Comparison of ENCODE assay signal across 1 cellular context in the genomic region with DNA sequence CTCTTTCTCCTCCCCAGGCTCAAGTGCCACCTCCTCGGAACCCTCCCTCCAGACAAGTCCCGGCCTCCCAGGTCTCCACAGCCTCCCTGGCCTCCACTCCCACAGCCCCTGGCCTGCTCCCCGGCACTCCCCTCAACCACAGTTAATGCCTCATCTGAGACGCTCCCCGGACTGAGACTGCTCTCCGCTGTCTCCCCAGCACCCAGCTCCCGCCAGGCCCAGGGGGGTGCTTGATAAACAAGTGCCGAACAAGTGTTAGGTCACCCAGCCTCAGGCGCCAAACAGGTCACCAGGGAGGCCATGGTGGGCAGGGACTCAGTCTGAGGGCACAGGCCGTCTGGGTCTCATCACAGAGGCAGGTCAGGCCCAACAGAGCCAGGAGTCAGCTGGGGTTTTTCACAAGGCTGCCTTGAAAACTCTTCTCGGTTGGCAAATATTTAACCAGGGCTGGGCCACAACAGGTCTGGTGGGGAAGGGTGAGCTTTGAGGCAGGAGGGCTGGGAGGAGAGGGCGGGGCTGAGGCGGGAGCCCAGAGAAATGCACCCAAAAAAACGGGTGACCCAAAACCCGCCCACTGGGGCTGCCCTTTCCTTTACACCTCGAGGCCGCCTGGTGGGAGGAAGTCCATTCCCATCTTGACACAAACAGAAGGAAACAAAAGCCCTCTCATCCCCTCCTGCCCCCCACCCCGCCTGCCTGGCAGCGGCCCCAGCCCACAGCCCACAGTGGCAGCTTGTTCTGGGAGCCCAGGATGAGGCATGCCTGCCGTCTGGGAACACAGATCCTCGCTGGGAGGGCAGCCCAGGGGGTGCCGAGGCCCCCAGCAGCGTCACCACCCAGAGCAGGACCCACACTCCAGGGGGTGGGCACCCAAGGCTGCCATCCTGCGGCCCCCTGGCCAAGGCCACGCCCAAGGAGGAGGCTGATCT.
TF ChIP-seq lines count a peak whose summit lies in the region.

No MANE protein-coding gene starts in this region.

TF ChIP-seq in HepG2, 621 proteins besides CTCF, POLR2A, EP300 and RAD21 (continued from another document and continues in another):
- TF ChIP-seq, protein P1, sequence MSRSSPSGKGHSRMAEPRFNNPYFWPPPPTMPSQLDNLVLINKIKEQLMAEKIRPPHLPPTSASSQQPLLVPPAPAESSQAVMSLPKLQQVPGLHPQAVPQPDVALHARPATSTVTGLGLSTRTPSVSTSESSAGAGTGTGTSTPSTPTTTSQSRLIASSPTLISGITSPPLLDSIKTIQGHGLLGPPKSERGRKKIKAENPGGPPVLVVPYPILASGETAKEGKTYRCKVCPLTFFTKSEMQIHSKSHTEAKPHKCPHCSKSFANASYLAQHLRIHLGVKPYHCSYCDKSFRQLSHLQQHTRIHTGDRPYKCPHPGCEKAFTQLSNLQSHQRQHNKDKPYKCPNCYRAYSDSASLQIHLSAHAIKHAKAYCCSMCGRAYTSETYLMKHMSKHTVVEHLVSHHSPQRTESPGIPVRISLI (CRISPR knock-in tag; IDR thresholded peaks at IDR 0.05; ENCODE audit: borderline replicate concordance): 0 out of 2 replicates have a peak, but pooled peaks have one; percentile 34
- TF ChIP-seq, protein P2, sequence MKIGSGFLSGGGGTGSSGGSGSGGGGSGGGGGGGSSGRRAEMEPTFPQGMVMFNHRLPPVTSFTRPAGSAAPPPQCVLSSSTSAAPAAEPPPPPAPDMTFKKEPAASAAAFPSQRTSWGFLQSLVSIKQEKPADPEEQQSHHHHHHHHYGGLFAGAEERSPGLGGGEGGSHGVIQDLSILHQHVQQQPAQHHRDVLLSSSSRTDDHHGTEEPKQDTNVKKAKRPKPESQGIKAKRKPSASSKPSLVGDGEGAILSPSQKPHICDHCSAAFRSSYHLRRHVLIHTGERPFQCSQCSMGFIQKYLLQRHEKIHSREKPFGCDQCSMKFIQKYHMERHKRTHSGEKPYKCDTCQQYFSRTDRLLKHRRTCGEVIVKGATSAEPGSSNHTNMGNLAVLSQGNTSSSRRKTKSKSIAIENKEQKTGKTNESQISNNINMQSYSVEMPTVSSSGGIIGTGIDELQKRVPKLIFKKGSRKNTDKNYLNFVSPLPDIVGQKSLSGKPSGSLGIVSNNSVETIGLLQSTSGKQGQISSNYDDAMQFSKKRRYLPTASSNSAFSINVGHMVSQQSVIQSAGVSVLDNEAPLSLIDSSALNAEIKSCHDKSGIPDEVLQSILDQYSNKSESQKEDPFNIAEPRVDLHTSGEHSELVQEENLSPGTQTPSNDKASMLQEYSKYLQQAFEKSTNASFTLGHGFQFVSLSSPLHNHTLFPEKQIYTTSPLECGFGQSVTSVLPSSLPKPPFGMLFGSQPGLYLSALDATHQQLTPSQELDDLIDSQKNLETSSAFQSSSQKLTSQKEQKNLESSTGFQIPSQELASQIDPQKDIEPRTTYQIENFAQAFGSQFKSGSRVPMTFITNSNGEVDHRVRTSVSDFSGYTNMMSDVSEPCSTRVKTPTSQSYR (CRISPR knock-in tag; IDR thresholded peaks at IDR 0.05; ENCODE audit: borderline replicate concordance): 0 out of 2 replicates have a peak, but pooled peaks have one; percentile 6
- peak; percentile 55; the same call in 1 of the 2 replicates for TF ChIP-seq ZNF839 (CRISPR knock-in tag; IDR thresholded peaks at IDR 0.05; ENCODE audit: borderline replicate concordance)
- no peak for TF ChIP-seq ETV6 (CRISPR knock-in tag; conservative IDR thresholded peaks at IDR 0.05)
- TF ChIP-seq ZFY (CRISPR knock-in tag; IDR thresholded peaks at IDR 0.05): peak; percentile 77
- no peak for TF ChIP-seq ZNF138 (CRISPR knock-in tag; IDR thresholded peaks at IDR 0.05; ENCODE audit: low read depth)
- peak; percentile 65; the same call in 1 of the 2 replicates for TF ChIP-seq ZNF292 (CRISPR knock-in tag; IDR thresholded peaks at IDR 0.05; ENCODE audit: borderline replicate concordance, low read depth)
- TF ChIP-seq ZKSCAN5 (CRISPR knock-in tag; IDR thresholded peaks at IDR 0.05): no peak
- no peak for TF ChIP-seq FOXP1 (IDR thresholded peaks at IDR 0.05)
- TF ChIP-seq FOXP1 (CRISPR knock-in tag; IDR thresholded peaks at IDR 0.05): 0 out of 2 replicates have a peak, but pooled peaks have one; percentile 39
- TF ChIP-seq GABPB1 (CRISPR knock-in tag; IDR thresholded peaks at IDR 0.05): peak; percentile 19; the same call in 1 of the 2 replicates
- no peak for TF ChIP-seq HNRNPLL (IDR thresholded peaks at IDR 0.05; ENCODE audit: low read depth, low read length, poor library complexity, severe bottlenecking)
- TF ChIP-seq, protein P3, sequence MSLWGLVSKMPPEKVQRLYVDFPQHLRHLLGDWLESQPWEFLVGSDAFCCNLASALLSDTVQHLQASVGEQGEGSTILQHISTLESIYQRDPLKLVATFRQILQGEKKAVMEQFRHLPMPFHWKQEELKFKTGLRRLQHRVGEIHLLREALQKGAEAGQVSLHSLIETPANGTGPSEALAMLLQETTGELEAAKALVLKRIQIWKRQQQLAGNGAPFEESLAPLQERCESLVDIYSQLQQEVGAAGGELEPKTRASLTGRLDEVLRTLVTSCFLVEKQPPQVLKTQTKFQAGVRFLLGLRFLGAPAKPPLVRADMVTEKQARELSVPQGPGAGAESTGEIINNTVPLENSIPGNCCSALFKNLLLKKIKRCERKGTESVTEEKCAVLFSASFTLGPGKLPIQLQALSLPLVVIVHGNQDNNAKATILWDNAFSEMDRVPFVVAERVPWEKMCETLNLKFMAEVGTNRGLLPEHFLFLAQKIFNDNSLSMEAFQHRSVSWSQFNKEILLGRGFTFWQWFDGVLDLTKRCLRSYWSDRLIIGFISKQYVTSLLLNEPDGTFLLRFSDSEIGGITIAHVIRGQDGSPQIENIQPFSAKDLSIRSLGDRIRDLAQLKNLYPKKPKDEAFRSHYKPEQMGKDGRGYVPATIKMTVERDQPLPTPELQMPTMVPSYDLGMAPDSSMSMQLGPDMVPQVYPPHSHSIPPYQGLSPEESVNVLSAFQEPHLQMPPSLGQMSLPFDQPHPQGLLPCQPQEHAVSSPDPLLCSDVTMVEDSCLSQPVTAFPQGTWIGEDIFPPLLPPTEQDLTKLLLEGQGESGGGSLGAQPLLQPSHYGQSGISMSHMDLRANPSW (CRISPR knock-in tag; IDR thresholded peaks at IDR 0.05; ENCODE audit: borderline replicate concordance): no peak
- TF ChIP-seq MYNN (CRISPR knock-in tag; IDR thresholded peaks at IDR 0.05; ENCODE audit: low read depth): no peak
- TF ChIP-seq, protein P4, sequence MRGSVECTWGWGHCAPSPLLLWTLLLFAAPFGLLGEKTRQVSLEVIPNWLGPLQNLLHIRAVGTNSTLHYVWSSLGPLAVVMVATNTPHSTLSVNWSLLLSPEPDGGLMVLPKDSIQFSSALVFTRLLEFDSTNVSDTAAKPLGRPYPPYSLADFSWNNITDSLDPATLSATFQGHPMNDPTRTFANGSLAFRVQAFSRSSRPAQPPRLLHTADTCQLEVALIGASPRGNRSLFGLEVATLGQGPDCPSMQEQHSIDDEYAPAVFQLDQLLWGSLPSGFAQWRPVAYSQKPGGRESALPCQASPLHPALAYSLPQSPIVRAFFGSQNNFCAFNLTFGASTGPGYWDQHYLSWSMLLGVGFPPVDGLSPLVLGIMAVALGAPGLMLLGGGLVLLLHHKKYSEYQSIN (CRISPR knock-in tag; IDR thresholded peaks at IDR 0.05; ENCODE audit: borderline replicate concordance): no peak
- no peak for TF ChIP-seq ZNF737 (CRISPR knock-in tag; IDR thresholded peaks at IDR 0.05; ENCODE audit: borderline replicate concordance)
- TF ChIP-seq, protein P5, sequence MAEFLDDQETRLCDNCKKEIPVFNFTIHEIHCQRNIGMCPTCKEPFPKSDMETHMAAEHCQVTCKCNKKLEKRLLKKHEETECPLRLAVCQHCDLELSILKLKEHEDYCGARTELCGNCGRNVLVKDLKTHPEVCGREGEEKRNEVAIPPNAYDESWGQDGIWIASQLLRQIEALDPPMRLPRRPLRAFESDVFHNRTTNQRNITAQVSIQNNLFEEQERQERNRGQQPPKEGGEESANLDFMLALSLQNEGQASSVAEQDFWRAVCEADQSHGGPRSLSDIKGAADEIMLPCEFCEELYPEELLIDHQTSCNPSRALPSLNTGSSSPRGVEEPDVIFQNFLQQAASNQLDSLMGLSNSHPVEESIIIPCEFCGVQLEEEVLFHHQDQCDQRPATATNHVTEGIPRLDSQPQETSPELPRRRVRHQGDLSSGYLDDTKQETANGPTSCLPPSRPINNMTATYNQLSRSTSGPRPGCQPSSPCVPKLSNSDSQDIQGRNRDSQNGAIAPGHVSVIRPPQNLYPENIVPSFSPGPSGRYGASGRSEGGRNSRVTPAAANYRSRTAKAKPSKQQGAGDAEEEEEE (CRISPR knock-in tag; IDR thresholded peaks at IDR 0.05; ENCODE audit: borderline replicate concordance): no peak
- TF ChIP-seq MAFG (CRISPR knock-in tag; IDR thresholded peaks at IDR 0.05): no peak
- TF ChIP-seq ZNF232 (CRISPR knock-in tag; IDR thresholded peaks at IDR 0.05; ENCODE audit: borderline replicate concordance): no peak
- TF ChIP-seq U2AF2 (IDR thresholded peaks at IDR 0.05; ENCODE audit: low read depth, low read length): no peak
- no peak for TF ChIP-seq ISX (CRISPR knock-in tag; conservative IDR thresholded peaks at IDR 0.05)
- TF ChIP-seq WIZ (CRISPR knock-in tag; IDR thresholded peaks at IDR 0.05): no peak
- TF ChIP-seq, protein P6, sequence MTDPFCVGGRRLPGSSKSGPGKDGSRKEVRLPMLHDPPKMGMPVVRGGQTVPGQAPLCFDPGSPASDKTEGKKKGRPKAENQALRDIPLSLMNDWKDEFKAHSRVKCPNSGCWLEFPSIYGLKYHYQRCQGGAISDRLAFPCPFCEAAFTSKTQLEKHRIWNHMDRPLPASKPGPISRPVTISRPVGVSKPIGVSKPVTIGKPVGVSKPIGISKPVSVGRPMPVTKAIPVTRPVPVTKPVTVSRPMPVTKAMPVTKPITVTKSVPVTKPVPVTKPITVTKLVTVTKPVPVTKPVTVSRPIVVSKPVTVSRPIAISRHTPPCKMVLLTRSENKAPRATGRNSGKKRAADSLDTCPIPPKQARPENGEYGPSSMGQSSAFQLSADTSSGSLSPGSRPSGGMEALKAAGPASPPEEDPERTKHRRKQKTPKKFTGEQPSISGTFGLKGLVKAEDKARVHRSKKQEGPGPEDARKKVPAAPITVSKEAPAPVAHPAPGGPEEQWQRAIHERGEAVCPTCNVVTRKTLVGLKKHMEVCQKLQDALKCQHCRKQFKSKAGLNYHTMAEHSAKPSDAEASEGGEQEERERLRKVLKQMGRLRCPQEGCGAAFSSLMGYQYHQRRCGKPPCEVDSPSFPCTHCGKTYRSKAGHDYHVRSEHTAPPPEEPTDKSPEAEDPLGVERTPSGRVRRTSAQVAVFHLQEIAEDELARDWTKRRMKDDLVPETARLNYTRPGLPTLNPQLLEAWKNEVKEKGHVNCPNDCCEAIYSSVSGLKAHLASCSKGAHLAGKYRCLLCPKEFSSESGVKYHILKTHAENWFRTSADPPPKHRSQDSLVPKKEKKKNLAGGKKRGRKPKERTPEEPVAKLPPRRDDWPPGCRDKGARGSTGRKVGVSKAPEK (CRISPR knock-in tag; IDR thresholded peaks at IDR 0.05; ENCODE audit: borderline replicate concordance): no peak
- TF ChIP-seq, protein P7, sequence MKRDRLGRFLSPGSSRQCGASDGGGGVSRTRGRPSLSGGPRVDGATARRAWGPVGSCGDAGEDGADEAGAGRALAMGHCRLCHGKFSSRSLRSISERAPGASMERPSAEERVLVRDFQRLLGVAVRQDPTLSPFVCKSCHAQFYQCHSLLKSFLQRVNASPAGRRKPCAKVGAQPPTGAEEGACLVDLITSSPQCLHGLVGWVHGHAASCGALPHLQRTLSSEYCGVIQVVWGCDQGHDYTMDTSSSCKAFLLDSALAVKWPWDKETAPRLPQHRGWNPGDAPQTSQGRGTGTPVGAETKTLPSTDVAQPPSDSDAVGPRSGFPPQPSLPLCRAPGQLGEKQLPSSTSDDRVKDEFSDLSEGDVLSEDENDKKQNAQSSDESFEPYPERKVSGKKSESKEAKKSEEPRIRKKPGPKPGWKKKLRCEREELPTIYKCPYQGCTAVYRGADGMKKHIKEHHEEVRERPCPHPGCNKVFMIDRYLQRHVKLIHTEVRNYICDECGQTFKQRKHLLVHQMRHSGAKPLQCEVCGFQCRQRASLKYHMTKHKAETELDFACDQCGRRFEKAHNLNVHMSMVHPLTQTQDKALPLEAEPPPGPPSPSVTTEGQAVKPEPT (CRISPR knock-in tag; IDR thresholded peaks at IDR 0.05; ENCODE audit: low read depth): no peak
- no peak for TF ChIP-seq NFE2L2 (IDR thresholded peaks at IDR 0.05; ENCODE audit: low read length)
- no peak; the same call in 1 of the 2 replicates for TF ChIP-seq CBX5 (CRISPR knock-in tag; IDR thresholded peaks at IDR 0.05; ENCODE audit: borderline replicate concordance)
- peak; percentile 31; the same call in 1 of the 2 replicates for TF ChIP-seq ZNF350 (CRISPR knock-in tag; IDR thresholded peaks at IDR 0.05; ENCODE audit: borderline replicate concordance, low read depth)
- TF ChIP-seq ZNF850 (CRISPR knock-in tag; conservative IDR thresholded peaks at IDR 0.05): no peak
- no peak for TF ChIP-seq TGIF2 (CRISPR knock-in tag; IDR thresholded peaks at IDR 0.05)
- TF ChIP-seq BORCS8-MEF2B (CRISPR knock-in tag; IDR thresholded peaks at IDR 0.05): 0 out of 2 replicates have a peak, but pooled peaks have one; percentile 41
- TF ChIP-seq, protein P8, sequence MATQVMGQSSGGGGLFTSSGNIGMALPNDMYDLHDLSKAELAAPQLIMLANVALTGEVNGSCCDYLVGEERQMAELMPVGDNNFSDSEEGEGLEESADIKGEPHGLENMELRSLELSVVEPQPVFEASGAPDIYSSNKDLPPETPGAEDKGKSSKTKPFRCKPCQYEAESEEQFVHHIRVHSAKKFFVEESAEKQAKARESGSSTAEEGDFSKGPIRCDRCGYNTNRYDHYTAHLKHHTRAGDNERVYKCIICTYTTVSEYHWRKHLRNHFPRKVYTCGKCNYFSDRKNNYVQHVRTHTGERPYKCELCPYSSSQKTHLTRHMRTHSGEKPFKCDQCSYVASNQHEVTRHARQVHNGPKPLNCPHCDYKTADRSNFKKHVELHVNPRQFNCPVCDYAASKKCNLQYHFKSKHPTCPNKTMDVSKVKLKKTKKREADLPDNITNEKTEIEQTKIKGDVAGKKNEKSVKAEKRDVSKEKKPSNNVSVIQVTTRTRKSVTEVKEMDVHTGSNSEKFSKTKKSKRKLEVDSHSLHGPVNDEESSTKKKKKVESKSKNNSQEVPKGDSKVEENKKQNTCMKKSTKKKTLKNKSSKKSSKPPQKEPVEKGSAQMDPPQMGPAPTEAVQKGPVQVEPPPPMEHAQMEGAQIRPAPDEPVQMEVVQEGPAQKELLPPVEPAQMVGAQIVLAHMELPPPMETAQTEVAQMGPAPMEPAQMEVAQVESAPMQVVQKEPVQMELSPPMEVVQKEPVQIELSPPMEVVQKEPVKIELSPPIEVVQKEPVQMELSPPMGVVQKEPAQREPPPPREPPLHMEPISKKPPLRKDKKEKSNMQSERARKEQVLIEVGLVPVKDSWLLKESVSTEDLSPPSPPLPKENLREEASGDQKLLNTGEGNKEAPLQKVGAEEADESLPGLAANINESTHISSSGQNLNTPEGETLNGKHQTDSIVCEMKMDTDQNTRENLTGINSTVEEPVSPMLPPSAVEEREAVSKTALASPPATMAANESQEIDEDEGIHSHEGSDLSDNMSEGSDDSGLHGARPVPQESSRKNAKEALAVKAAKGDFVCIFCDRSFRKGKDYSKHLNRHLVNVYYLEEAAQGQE (IDR thresholded peaks at IDR 0.05; ENCODE audit: borderline replicate concordance in 1 of 2, low read depth in 1 of 2, low read length in 2 of 2): no peak
- TF ChIP-seq NRL (CRISPR knock-in tag; IDR thresholded peaks at IDR 0.05; ENCODE audit: borderline replicate concordance): no peak
- TF ChIP-seq BRCA1 (CRISPR knock-in tag; IDR thresholded peaks at IDR 0.05): no peak
- TF ChIP-seq ZC3H4 (CRISPR knock-in tag; IDR thresholded peaks at IDR 0.05; ENCODE audit: borderline replicate concordance): no peak
- TF ChIP-seq PHF20 (CRISPR knock-in tag; IDR thresholded peaks at IDR 0.05): no peak
- no peak for TF ChIP-seq NCOA5 (CRISPR knock-in tag; IDR thresholded peaks at IDR 0.05)
- TF ChIP-seq ZNF382 (CRISPR knock-in tag; IDR thresholded peaks at IDR 0.05; ENCODE audit: borderline replicate concordance): no peak
- no peak for TF ChIP-seq SRSF9 (IDR thresholded peaks at IDR 0.05; ENCODE audit: borderline replicate concordance, insufficient read depth, low read depth, low read length, poor library complexity, severe bottlenecking)
- TF ChIP-seq ARNT2 (CRISPR knock-in tag; IDR thresholded peaks at IDR 0.05; ENCODE audit: low read depth): no peak
